ENCODE assay signal across 1 cellular context in genomic region chr6:157406666-157407065, GRCh38.
TF ChIP-seq lines count a peak whose summit lies in the region.

No MANE protein-coding gene starts in this region.

TF ChIP-seq in HepG2, 621 proteins besides CTCF, POLR2A, EP300 and RAD21 (continued from another document):
- no peak for TF ChIP-seq CSRNP2 (CRISPR knock-in tag; conservative IDR thresholded peaks at IDR 0.05; ENCODE audit: low read depth)
